Comparison of ENCODE assay signal across 14 cellular contexts in the genomic region with DNA sequence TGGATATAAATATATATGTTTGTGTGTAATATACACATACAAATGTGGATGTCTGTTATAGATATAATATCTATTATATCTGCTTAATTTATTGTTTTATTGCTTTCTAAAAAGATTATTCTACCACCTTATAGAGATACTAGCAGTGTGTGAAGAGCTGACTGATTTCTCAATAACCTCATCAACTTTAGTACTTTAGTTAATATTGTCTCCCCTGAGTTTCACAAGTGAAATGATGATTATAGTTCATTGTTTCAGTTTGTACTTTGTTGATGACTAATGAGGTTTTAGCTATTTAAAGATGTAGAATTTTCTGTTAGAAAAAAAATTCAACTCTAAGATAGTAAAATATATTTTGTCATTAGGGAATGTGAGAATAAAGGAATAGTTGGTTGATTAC. TPM values are rescaled to one million over a fixed set of nuclear protein-coding genes. Genes with fewer than 3 reads are reported as not detected.
DNase-seq lines count a peak whose midpoint lies in the region; ATAC-seq and TF ChIP-seq lines count a peak whose summit lies in the region.
"Had no signal": no experiment of that assay in that cellular context is flagged by ENCODE, and none has a peak within 500 bp of the region (broad histone marks: within the 10 kb centered on the region; RNA-seq: fewer than 3 reads in every experiment).

No MANE protein-coding gene starts in this region.

- no peak for TF ChIP-seq CTCF in chondrocyte (IDR thresholded peaks at IDR 0.05)

- H3K36me3 Mint-ChIP-seq in activated T-helper 17 cell treated with anti-CD3 and anti-CD28 coated beads, Interleukin-2, amount 50 U/mL, for 72 hours (ENCODE audit: low read depth), result peaks cover 46% of the 10 kb centered on the region
- peaks cover 28% of the 10 kb centered on the region for H3K36me3 Mint-ChIP-seq in chondrocyte (ENCODE audit: low read depth)

- H3K27ac Mint-ChIP-seq in stimulated activated naive CD8-positive, alpha-beta T cell treated with anti-CD3 and anti-CD28 coated beads, Interleukin-15, amount 100 ng/mL, for 72 hours, result no peak overlapping the region
- no peak overlapping the region for H3K27ac Mint-ChIP-seq in activated T-helper 17 cell treated with anti-CD3 and anti-CD28 coated beads, Interleukin-2, amount 50 U/mL, for 72 hours
- H3K27ac Mint-ChIP-seq in chondrocyte (ENCODE audit: unreplicated experiment), result no peak overlapping the region
- H3K27ac Mint-ChIP-seq: activated CD8-positive, alpha-beta T cell treated with anti-CD3 and anti-CD28 coated beads for 36 hours; activated naive CD4-positive, alpha-beta T cell treated with anti-CD3 and anti-CD28 coated beads for 36 hours; T-cell had no signal

- no peaks in the 10 kb centered on the region for H3K27me3 Mint-ChIP-seq in stimulated activated naive CD8-positive, alpha-beta T cell treated with anti-CD3 and anti-CD28 coated beads, Interleukin-15, amount 100 ng/mL, for 72 hours
- H3K27me3 Mint-ChIP-seq in activated T-helper 17 cell treated with anti-CD3 and anti-CD28 coated beads, Interleukin-2, amount 50 U/mL, for 72 hours, result no peaks in the 10 kb centered on the region
- no peaks in the 10 kb centered on the region for H3K27me3 Mint-ChIP-seq in chondrocyte (ENCODE audit: low read depth)
- H3K27me3 Mint-ChIP-seq: activated CD8-positive, alpha-beta T cell treated with anti-CD3 and anti-CD28 coated beads for 36 hours; T-cell had no signal

- peaks cover 15% of the 10 kb centered on the region for H3K4me1 Mint-ChIP-seq in stimulated activated naive CD8-positive, alpha-beta T cell treated with anti-CD3 and anti-CD28 coated beads, Interleukin-15, amount 100 ng/mL, for 72 hours
- peaks cover 9% of the 10 kb centered on the region for H3K4me1 Mint-ChIP-seq in activated T-helper 17 cell treated with anti-CD3 and anti-CD28 coated beads, Interleukin-2, amount 50 U/mL, for 72 hours
- no peaks in the 10 kb centered on the region for H3K4me1 Mint-ChIP-seq in chondrocyte (ENCODE audit: low read depth)

- ATAC-seq in stimulated activated naive CD8-positive, alpha-beta T cell treated with anti-CD3 and anti-CD28 coated beads, Interleukin-15, amount 100 ng/mL, for 72 hours, result peak; percentile 53
- ATAC-seq in stimulated activated naive CD8-positive, alpha-beta T cell treated with anti-CD3 and anti-CD28 coated beads, Interleukin-15, Interleukin-2, amounts not matched to agents 100 U/mL and 50 U/mL, for 24 hours, result no peak
- ATAC-seq in HG02678 (IDR thresholded peaks at IDR 0.05; ENCODE audit: unreplicated experiment) (peak; percentile 85), HG03354 (IDR thresholded peaks at IDR 0.05; ENCODE audit: poor library complexity, severe bottlenecking, unreplicated experiment) (peak; percentile 90)
- no peak for ATAC-seq in activated T-helper 17 cell treated with anti-CD3 and anti-CD28 coated beads, Interleukin-2, amount 50 U/mL, for 72 hours (replicated peaks)
- ATAC-seq: A549; activated CD8-positive, alpha-beta T cell treated with anti-CD3 and anti-CD28 coated beads for 36 hours; PC-3; T-cell; upper lobe of right lung had no signal

- H3K4me3 Mint-ChIP-seq in stimulated activated naive CD8-positive, alpha-beta T cell treated with anti-CD3 and anti-CD28 coated beads, Interleukin-15, amount 100 ng/mL, for 72 hours, result no peak overlapping the region
- no peak overlapping the region for H3K4me3 Mint-ChIP-seq in activated T-helper 17 cell treated with anti-CD3 and anti-CD28 coated beads, Interleukin-2, amount 50 U/mL, for 72 hours
- H3K4me3 Mint-ChIP-seq in chondrocyte (ENCODE audit: unreplicated experiment), result no peak overlapping the region
- H3K4me3 Mint-ChIP-seq: activated CD8-positive, alpha-beta T cell treated with anti-CD3 and anti-CD28 coated beads for 36 hours; activated naive CD4-positive, alpha-beta T cell treated with anti-CD3 and anti-CD28 coated beads for 36 hours; T-cell had no signal

- peaks cover 13 to 14% of the 10 kb centered on the region in 2 donors for H3K9me3 Mint-ChIP-seq in stimulated activated naive CD8-positive, alpha-beta T cell treated with anti-CD3 and anti-CD28 coated beads, Interleukin-15, amount 100 ng/mL, for 72 hours
- no peaks in the 10 kb centered on the region for H3K9me3 Mint-ChIP-seq in activated T-helper 17 cell treated with anti-CD3 and anti-CD28 coated beads, Interleukin-2, amount 50 U/mL, for 72 hours
- H3K9me3 Mint-ChIP-seq in chondrocyte (ENCODE audit: low read depth), result peaks cover 13% of the 10 kb centered on the region

- no peak for DNase-seq in stimulated activated naive CD8-positive, alpha-beta T cell treated with anti-CD3 and anti-CD28 coated beads, Interleukin-15, amount 100 ng/mL, for 72 hours
- no peak for DNase-seq in stimulated activated naive CD8-positive, alpha-beta T cell treated with anti-CD3 and anti-CD28 coated beads, Interleukin-15, Interleukin-2, amounts not matched to agents 100 U/mL and 50 U/mL, for 24 hours
- DNase-seq in GM19238 (ENCODE audit: insufficient read length, low spot score) (no peak), chondrocyte (ENCODE audit: low spot score) (no peak), germinal center (ENCODE audit: low spot score) (no peak)
- DNase-seq: activated CD8-positive, alpha-beta T cell treated with anti-CD3 and anti-CD28 coated beads for 36 hours; activated naive CD4-positive, alpha-beta T cell treated with anti-CD3 and anti-CD28 coated beads for 36 hours; PC-3; T-cell; upper lobe of right lung had no signal

RNA-seq across cellular contexts. Expression of a gene that starts 11.4 kb away (rescaled TPM):
- total RNA-seq in activated T-helper 17 cell treated with anti-CD3 and anti-CD28 coated beads, Interleukin-2, amount 50 U/mL, for 72 hours, result 10 to 100 TPM; 28.2 to 32.4 TPM
- 20.2 to 27.1 TPM (median 23.5 TPM) in 3 replicates for total RNA-seq in chondrocyte

RNA-seq across cellular contexts. Expression of a gene that starts 15.1 kb away (rescaled TPM):
- not detected for total RNA-seq in activated T-helper 17 cell treated with anti-CD3 and anti-CD28 coated beads, Interleukin-2, amount 50 U/mL, for 72 hours
- total RNA-seq in chondrocyte, result not detected in 3 replicates
- total RNA-seq: activated CD8-positive, alpha-beta T cell treated with anti-CD3 and anti-CD28 coated beads for 36 hours; activated naive CD4-positive, alpha-beta T cell treated with anti-CD3 and anti-CD28 coated beads for 36 hours; T-cell had no signal

Comparison
In these comparisons a context has a peak if more than half of its experiments do, and no peak if none do; other contexts are left out.
1. ATAC-seq: peak in stimulated activated naive CD8-positive, alpha-beta T cell treated with anti-CD3 and anti-CD28 coated beads, Interleukin-15, amount 100 ng/mL, for 72 hours (single experiment), HG02678 (single experiment) and HG03354 (single experiment); none in stimulated activated naive CD8-positive, alpha-beta T cell treated with anti-CD3 and anti-CD28 coated beads, Interleukin-15, Interleukin-2, amounts not matched to agents 100 U/mL and 50 U/mL, for 24 hours (single experiment) and activated T-helper 17 cell treated with anti-CD3 and anti-CD28 coated beads, Interleukin-2, amount 50 U/mL, for 72 hours (single experiment).